In genomic region chr9:96021616-96022444, GRCh38 we compare ENCODE assay signal across 8 cellular contexts.
A peak's percentile ranks its signal among the peaks of the same experiment; 100 is the strongest.
DNase-seq lines count a peak whose midpoint lies in the region; ATAC-seq, FAIRE-seq and TF ChIP-seq lines count a peak whose summit lies in the region.

No MANE protein-coding gene starts in this region.

- peak overlapping the region; percentile 40 for H3K4me3 ChIP-seq in AG09309 (ENCODE audit: control insufficient read depth, low read depth, low read length)
- peak overlapping the region in 2 of 3 donors; percentile 44 to 50 for H3K4me3 ChIP-seq in liver (ENCODE audit: low read depth in 1 of 3, low read length in 3 of 3)
- H3K4me3 ChIP-seq in suprapubic skin: peak overlapping the region; percentile 58

- peak overlapping the region in 1 of 2 donors; percentile 10 for H3K27ac ChIP-seq in liver (ENCODE audit: low read depth in 1 of 2, low read length in 2 of 2)
- peak overlapping the region; percentile 44 for H3K27ac ChIP-seq in suprapubic skin

- no peak overlapping the region for H3K9ac ChIP-seq in liver (ENCODE audit: low read depth in 1 of 2, low read length in 2 of 2)

- no peaks in the 10 kb centered on the region for H3K9me3 ChIP-seq in liver (ENCODE audit: control insufficient read depth in 4 of 4, low read length in 3 of 4)
- H3K9me3 ChIP-seq in suprapubic skin: no peaks in the 10 kb centered on the region

- ATAC-seq in central memory CD8-positive, alpha-beta T cell (replicated peaks; ENCODE audit: extremely low read depth, poor library complexity, severe bottlenecking): peak; percentile 17

- H3K36me3 Mint-ChIP-seq in central memory CD8-positive, alpha-beta T cell (ENCODE audit: insufficient read depth): peaks cover 8% of the 10 kb centered on the region

- peaks cover 65% of the 10 kb centered on the region for H3K4me1 Mint-ChIP-seq in central memory CD8-positive, alpha-beta T cell

- 2% methylated on average over 68 of the region's 68 CpGs for whole genome bisulfite sequencing in liver
- WGBS in suprapubic skin: 4% methylated on average over 26 of the region's 68 CpGs

- no peak for TF ChIP-seq EP300 in suprapubic skin (IDR thresholded peaks at IDR 0.05)

- H3K4me3 Mint-ChIP-seq in central memory CD8-positive, alpha-beta T cell: peak overlapping the region; percentile 85

- no peak for TF ChIP-seq POLR2A in suprapubic skin (IDR thresholded peaks at IDR 0.05)

- H3K36me3 ChIP-seq in liver (ENCODE audit: control insufficient read depth in 4 of 4, insufficient read depth in 3 of 4, low read depth in 1 of 4, low read length in 3 of 4): peaks cover 0 to 4% (median 0%) of the 10 kb centered on the region in 4 donors
- H3K36me3 ChIP-seq in suprapubic skin: peaks cover 4% of the 10 kb centered on the region

- DNase-seq in AG09309 (ENCODE audit: low read depth): no peak
- DNase-seq in HuH-7.5 (ENCODE audit: low spot score): peak; percentile 46
- no peak for DNase-seq in central memory CD8-positive, alpha-beta T cell (ENCODE audit: low spot score in 2 of 2)
- DNase-seq in suprapubic skin (ENCODE audit: low spot score in 2 of 2): no peak
- no peak for DNase-seq in GM19239 (ENCODE audit: insufficient read length, low spot score)
- DNase-seq in activated CD4-positive, CD25-positive, alpha-beta regulatory T cell treated with anti-CD3 and anti-CD28 coated beads, Interleukin-2, amount 50 U/mL, for 72 hours: no peak
- no peak for DNase-seq in activated CD4-positive, alpha-beta T cell treated with anti-CD3 and anti-CD28 coated beads, Interleukin-2, amount 50 U/mL, for 1 hour

- peaks cover 0 to 2% (median 0%) of the 10 kb centered on the region in 4 donors for H3K27me3 ChIP-seq in liver (ENCODE audit: control insufficient read depth in 4 of 4, insufficient read depth in 4 of 4, low read length in 3 of 4)
- H3K27me3 ChIP-seq in suprapubic skin: peaks cover 24% of the 10 kb centered on the region

- H3K27ac Mint-ChIP-seq in central memory CD8-positive, alpha-beta T cell (ENCODE audit: low read depth): peak overlapping the region; percentile 96

- H3K27me3 Mint-ChIP-seq in central memory CD8-positive, alpha-beta T cell: peaks cover 63% of the 10 kb centered on the region

- no peak for TF ChIP-seq RAD21 in liver (IDR thresholded peaks at IDR 0.05)

- FAIRE-seq in GM19239 (lab: Jason Lieb, UNC): no peak

- H3K4me1 ChIP-seq in liver (ENCODE audit: control insufficient read depth in 4 of 4, insufficient read depth in 4 of 4, low read length in 3 of 4) (peaks cover 6 to 21% (median 14%) of the 10 kb centered on the region in 4 donors), suprapubic skin (peaks cover 26% of the 10 kb centered on the region)

- H3K9me3 Mint-ChIP-seq in central memory CD8-positive, alpha-beta T cell: peaks cover 5% of the 10 kb centered on the region

- no peak for TF ChIP-seq CTCF in AG09309 (IDR thresholded peaks at IDR 0.05; ENCODE audit: control insufficient read depth, insufficient read depth, low read depth, low read length, missing control alignments)
- no peak for TF ChIP-seq CTCF in liver (IDR thresholded peaks at IDR 0.05; ENCODE audit: low read depth, low read length, missing input control)
- no peak for TF ChIP-seq CTCF in suprapubic skin (IDR thresholded peaks at IDR 0.05)

TF ChIP-seq in liver, 16 proteins besides CTCF, POLR2A, EP300 and RAD21:
- TF ChIP-seq FOXA2 (IDR thresholded peaks at IDR 0.05) (no peak), ZBTB33 (IDR thresholded peaks at IDR 0.05) (no peak), HNF4A (conservative IDR thresholded peaks at IDR 0.05) (no peak), SP1 (IDR thresholded peaks at IDR 0.05) (no peak), RXRA (IDR thresholded peaks at IDR 0.05) (no peak)
- TF ChIP-seq, protein P1, sequence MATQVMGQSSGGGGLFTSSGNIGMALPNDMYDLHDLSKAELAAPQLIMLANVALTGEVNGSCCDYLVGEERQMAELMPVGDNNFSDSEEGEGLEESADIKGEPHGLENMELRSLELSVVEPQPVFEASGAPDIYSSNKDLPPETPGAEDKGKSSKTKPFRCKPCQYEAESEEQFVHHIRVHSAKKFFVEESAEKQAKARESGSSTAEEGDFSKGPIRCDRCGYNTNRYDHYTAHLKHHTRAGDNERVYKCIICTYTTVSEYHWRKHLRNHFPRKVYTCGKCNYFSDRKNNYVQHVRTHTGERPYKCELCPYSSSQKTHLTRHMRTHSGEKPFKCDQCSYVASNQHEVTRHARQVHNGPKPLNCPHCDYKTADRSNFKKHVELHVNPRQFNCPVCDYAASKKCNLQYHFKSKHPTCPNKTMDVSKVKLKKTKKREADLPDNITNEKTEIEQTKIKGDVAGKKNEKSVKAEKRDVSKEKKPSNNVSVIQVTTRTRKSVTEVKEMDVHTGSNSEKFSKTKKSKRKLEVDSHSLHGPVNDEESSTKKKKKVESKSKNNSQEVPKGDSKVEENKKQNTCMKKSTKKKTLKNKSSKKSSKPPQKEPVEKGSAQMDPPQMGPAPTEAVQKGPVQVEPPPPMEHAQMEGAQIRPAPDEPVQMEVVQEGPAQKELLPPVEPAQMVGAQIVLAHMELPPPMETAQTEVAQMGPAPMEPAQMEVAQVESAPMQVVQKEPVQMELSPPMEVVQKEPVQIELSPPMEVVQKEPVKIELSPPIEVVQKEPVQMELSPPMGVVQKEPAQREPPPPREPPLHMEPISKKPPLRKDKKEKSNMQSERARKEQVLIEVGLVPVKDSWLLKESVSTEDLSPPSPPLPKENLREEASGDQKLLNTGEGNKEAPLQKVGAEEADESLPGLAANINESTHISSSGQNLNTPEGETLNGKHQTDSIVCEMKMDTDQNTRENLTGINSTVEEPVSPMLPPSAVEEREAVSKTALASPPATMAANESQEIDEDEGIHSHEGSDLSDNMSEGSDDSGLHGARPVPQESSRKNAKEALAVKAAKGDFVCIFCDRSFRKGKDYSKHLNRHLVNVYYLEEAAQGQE (IDR thresholded peaks at IDR 0.05): no peak
- TF ChIP-seq, protein P2, sequence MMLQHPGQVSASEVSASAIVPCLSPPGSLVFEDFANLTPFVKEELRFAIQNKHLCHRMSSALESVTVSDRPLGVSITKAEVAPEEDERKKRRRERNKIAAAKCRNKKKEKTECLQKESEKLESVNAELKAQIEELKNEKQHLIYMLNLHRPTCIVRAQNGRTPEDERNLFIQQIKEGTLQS (IDR thresholded peaks at IDR 0.05): no peak
